8 cellular contexts compared by ENCODE assay signal in genomic region chr1:50333595-50333974, GRCh38.
DNase-seq lines count a peak whose midpoint lies in the region; ATAC-seq, FAIRE-seq and TF ChIP-seq lines count a peak whose summit lies in the region.

No MANE protein-coding gene starts in this region.

- H3K4me1 Mint-ChIP-seq in activated CD8-positive, alpha-beta T cell treated with anti-CD3 and anti-CD28 coated beads, Interleukin-2, amount 10 ng/mL, durations not matched to agents 7 days and 5 days (ENCODE audit: low read depth) = peaks cover 6% of the 10 kb centered on the region
- H3K4me1 Mint-ChIP-seq in stimulated activated naive CD8-positive, alpha-beta T cell treated with anti-CD3 and anti-CD28 coated beads, Interleukin-15, amount 100 ng/mL, for 72 hours = no peaks in the 10 kb centered on the region

- no peak for TF ChIP-seq POLR2A in endothelial cell of umbilical vein (IDR thresholded peaks at IDR 0.05; ENCODE audit: low read depth, low read length)

- H3K27me3 Mint-ChIP-seq in activated CD8-positive, alpha-beta T cell treated with anti-CD3 and anti-CD28 coated beads, Interleukin-2, amount 10 ng/mL, durations not matched to agents 7 days and 5 days (ENCODE audit: low read depth) = peaks cover 37% of the 10 kb centered on the region
- peaks cover 64% of the 10 kb centered on the region for H3K27me3 Mint-ChIP-seq in stimulated activated naive CD8-positive, alpha-beta T cell treated with anti-CD3 and anti-CD28 coated beads, Interleukin-15, amount 100 ng/mL, for 72 hours

- H3K36me3 Mint-ChIP-seq in activated CD8-positive, alpha-beta T cell treated with anti-CD3 and anti-CD28 coated beads, Interleukin-2, amount 10 ng/mL, durations not matched to agents 7 days and 5 days (ENCODE audit: low read depth) = no peaks in the 10 kb centered on the region

- intact Hi-C loops in endothelial cell of umbilical vein (cut with micrococcal nuclease) = loop anchor here (1.0 kb wide), 3 partner anchors 15 to 1656 kb away; no protein-coding TSS in a partner anchor

- H3K79me2 ChIP-seq in endothelial cell of umbilical vein (ENCODE audit: control insufficient read depth, insufficient read depth, low read length) = no peaks in the 10 kb centered on the region

- TF ChIP-seq CTCF in LNCaP clone FGC (IDR thresholded peaks at IDR 0.05; ENCODE audit: control insufficient read depth, extremely low read depth, insufficient read depth) = peak; percentile 74
- peak; percentile 72 to 86 for TF ChIP-seq CTCF in endothelial cell of umbilical vein (IDR thresholded peaks at IDR 0.05; ENCODE audit: extremely low read depth in 1 of 2, insufficient read depth in 1 of 2, low read depth in 1 of 2, low read length in 2 of 2)

- H3K9ac ChIP-seq in endothelial cell of umbilical vein (replicated peaks; ENCODE audit: extremely low read depth, insufficient read depth, low read length) (no peak overlapping the region), muscle layer of colon (ENCODE audit: low read length) (no peak overlapping the region)

- H3K27ac ChIP-seq in endothelial cell of umbilical vein (ENCODE audit: insufficient read depth, low read depth, low read length) = no peak overlapping the region
- no peak overlapping the region for H3K27ac ChIP-seq in muscle layer of colon (ENCODE audit: low read depth, low read length)

- H4K20me1 ChIP-seq in endothelial cell of umbilical vein (replicated peaks; ENCODE audit: control insufficient read depth, extremely low read depth, insufficient read depth, low read length) = no peaks in the 10 kb centered on the region

- POLR2A ChIA-PET in activated CD8-positive, alpha-beta T cell treated with anti-CD3 and anti-CD28 coated beads, Interleukin-2, amount 10 ng/mL, durations not matched to agents 7 days and 5 days (lab: Charles Lee) = interaction anchor here (0.5 kb wide), 1 partner anchor 250 kb away, joined by 3 read pairs; no protein-coding TSS in a partner anchor
- POLR2A ChIA-PET in endothelial cell of umbilical vein (lab: Charles Lee) = no interaction called here

- peak overlapping the region; percentile 51 for H3K4me2 ChIP-seq in endothelial cell of umbilical vein (ENCODE audit: insufficient read depth, low read length)

- H2AFZ ChIP-seq in endothelial cell of umbilical vein (ENCODE audit: low read depth, low read length) = peak overlapping the region; percentile 78

- H3K27me3 ChIP-seq in endothelial cell of umbilical vein (ENCODE audit: control insufficient read depth in 2 of 2, insufficient read depth in 2 of 2, low read length in 2 of 2) = peaks cover 9 to 10% of the 10 kb centered on the region in 2 experiments
- H3K27me3 ChIP-seq in muscle layer of colon (ENCODE audit: control insufficient read depth in 1 of 2, insufficient read depth in 2 of 2, low read length in 2 of 2) = peaks cover 6 to 19% of the 10 kb centered on the region in 2 donors

- DNase-seq in LNCaP clone FGC (ENCODE audit: low read depth) (no peak), endothelial cell of umbilical vein (ENCODE audit: low read depth, low spot score) (peak; percentile 32), mesenteric fat pad (ENCODE audit: low spot score) (no peak)
- peak; percentile 70 for DNase-seq in activated CD8-positive, alpha-beta T cell treated with anti-CD3 and anti-CD28 coated beads, Interleukin-2, amount 10 ng/mL, durations not matched to agents 7 days and 5 days
- DNase-seq in stimulated activated naive CD8-positive, alpha-beta T cell treated with anti-CD3 and anti-CD28 coated beads, Interleukin-15, amount 100 ng/mL, for 72 hours = peak; percentile 49

- H3K36me3 ChIP-seq in endothelial cell of umbilical vein (ENCODE audit: control insufficient read depth in 2 of 2, extremely low read depth in 1 of 2, insufficient read depth in 2 of 2, low read length in 2 of 2) (no peaks in the 10 kb centered on the region), muscle layer of colon (ENCODE audit: insufficient read depth, low read length) (no peaks in the 10 kb centered on the region)

- FAIRE-seq in endothelial cell of umbilical vein (lab: Jason Lieb, UNC) = no peak

- CTCF ChIA-PET in activated CD8-positive, alpha-beta T cell treated with anti-CD3 and anti-CD28 coated beads, Interleukin-2, amount 10 ng/mL, durations not matched to agents 7 days and 5 days (lab: Charles Lee) = interaction anchor here (0.7 to 3.4 kb wide), 12 partner anchors 9 to 1656 kb away, joined by 3 to 16 read pairs (median 4); no protein-coding TSS in a partner anchor
- CTCF ChIA-PET in endothelial cell of umbilical vein (lab: Charles Lee) = interaction anchor here (0.6 to 2.7 kb wide), 19 partner anchors 8 to 1861 kb away, joined by 3 to 63 read pairs (median 4); partner anchors contain the start of gene SPATA6

- no TSS peak for BruUV-seq in endothelial cell of umbilical vein (replicated peaks; lab: Mats Ljungman, UMichigan)

- H3K4me1 ChIP-seq in endothelial cell of umbilical vein (ENCODE audit: control insufficient read depth, extremely low read depth, insufficient read depth, low read length) = peaks cover 3% of the 10 kb centered on the region
- no peaks in the 10 kb centered on the region for H3K4me1 ChIP-seq in muscle layer of colon (ENCODE audit: insufficient read depth, low read length)

- H3K4me3 Mint-ChIP-seq in activated CD8-positive, alpha-beta T cell treated with anti-CD3 and anti-CD28 coated beads, Interleukin-2, amount 10 ng/mL, durations not matched to agents 7 days and 5 days = peak overlapping the region; percentile 6
- peak overlapping the region in 1 of 2 donors; percentile 51 for H3K4me3 Mint-ChIP-seq in stimulated activated naive CD8-positive, alpha-beta T cell treated with anti-CD3 and anti-CD28 coated beads, Interleukin-15, amount 100 ng/mL, for 72 hours

- H3K9me3 Mint-ChIP-seq in activated CD8-positive, alpha-beta T cell treated with anti-CD3 and anti-CD28 coated beads, Interleukin-2, amount 10 ng/mL, durations not matched to agents 7 days and 5 days (ENCODE audit: insufficient read depth) = no peaks in the 10 kb centered on the region
- no peaks in the 10 kb centered on the region for H3K9me3 Mint-ChIP-seq in stimulated activated naive CD8-positive, alpha-beta T cell treated with anti-CD3 and anti-CD28 coated beads, Interleukin-15, amount 100 ng/mL, for 72 hours

- no peak overlapping the region for H3K27ac Mint-ChIP-seq in activated CD8-positive, alpha-beta T cell treated with anti-CD3 and anti-CD28 coated beads, Interleukin-2, amount 10 ng/mL, durations not matched to agents 7 days and 5 days
- no peak overlapping the region for H3K27ac Mint-ChIP-seq in stimulated activated naive CD8-positive, alpha-beta T cell treated with anti-CD3 and anti-CD28 coated beads, Interleukin-15, amount 100 ng/mL, for 72 hours

- H3K9me3 ChIP-seq in endothelial cell of umbilical vein (replicated peaks; ENCODE audit: control insufficient read depth, insufficient read depth, low read length) = no peaks in the 10 kb centered on the region
- H3K9me3 ChIP-seq in muscle layer of colon (ENCODE audit: low read length) = no peaks in the 10 kb centered on the region

- H3K4me3 ChIP-seq in GM08714 (ENCODE audit: low read length) (peak overlapping the region; percentile 41; the same call in 1 of the 2 replicates), LNCaP clone FGC (ENCODE audit: low read depth, low read length) (peak overlapping the region; percentile 54), endothelial cell of umbilical vein (replicated peaks in 1 of 3; ENCODE audit: insufficient read depth in 1 of 3, low read depth in 1 of 3, low read length in 3 of 3) (peak overlapping the region in 1 of 3 experiments; percentile 30), muscle layer of colon (ENCODE audit: low read depth in 1 of 2, low read length in 2 of 2) (peak overlapping the region; percentile 49 to 61)

- H3K9me1 ChIP-seq in endothelial cell of umbilical vein (replicated peaks; ENCODE audit: control insufficient read depth, extremely low read depth, insufficient read depth, low read length) = no peaks in the 10 kb centered on the region

- ATAC-seq in GM21825 (IDR thresholded peaks at IDR 0.05; ENCODE audit: unreplicated experiment) = peak; percentile 87
- ATAC-seq in activated CD8-positive, alpha-beta T cell treated with anti-CD3 and anti-CD28 coated beads, Interleukin-2, amount 10 ng/mL, durations not matched to agents 7 days and 5 days = peak; percentile 89
- peak; percentile 83 for ATAC-seq in stimulated activated naive CD8-positive, alpha-beta T cell treated with anti-CD3 and anti-CD28 coated beads, Interleukin-15, amount 100 ng/mL, for 72 hours

- dilution Hi-C loops in endothelial cell of umbilical vein (cut with MboI; ENCODE audit: extremely low pct_ligation_motif_present, low sequenced_read_pairs) = no loop called here

TF ChIP-seq in endothelial cell of umbilical vein, 7 proteins besides CTCF, POLR2A, EP300 and RAD21:
- TF ChIP-seq EZH2 (IDR thresholded peaks at IDR 0.05; ENCODE audit: borderline replicate concordance, low read depth, low read length, severe bottlenecking) (peak; percentile 12), GATA2 (IDR thresholded peaks at IDR 0.05; ENCODE audit: insufficient read depth, insufficient read length, low read depth, low read length) (no peak)
- TF ChIP-seq, protein P1, sequence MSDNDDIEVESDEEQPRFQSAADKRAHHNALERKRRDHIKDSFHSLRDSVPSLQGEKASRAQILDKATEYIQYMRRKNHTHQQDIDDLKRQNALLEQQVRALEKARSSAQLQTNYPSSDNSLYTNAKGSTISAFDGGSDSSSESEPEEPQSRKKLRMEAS (IDR thresholded peaks at IDR 0.05; ENCODE audit: insufficient read depth, insufficient read length) = no peak
TF ChIP-seq in endothelial cell of umbilical vein: peak in this region for 1.

Comparison
In these comparisons a context has a peak if more than half of its experiments do, and no peak if none do; other contexts are left out.
1. DNase-seq: peak in activated CD8-positive, alpha-beta T cell treated with anti-CD3 and anti-CD28 coated beads, Interleukin-2, amount 10 ng/mL, durations not matched to agents 7 days and 5 days (single experiment), endothelial cell of umbilical vein (single experiment) and stimulated activated naive CD8-positive, alpha-beta T cell treated with anti-CD3 and anti-CD28 coated beads, Interleukin-15, amount 100 ng/mL, for 72 hours (2 of 2); none in LNCaP clone FGC (single experiment) and mesenteric fat pad (single experiment).
2. Peak in every context shown above with its lines, with median percentiles within 50 percentile points of each other: ATAC-seq.